In genomic region chr11:84105148-84105547, GRCh38 we compare ENCODE assay signal across 33 cellular contexts.
"Had no signal": no experiment of that assay in that cellular context is flagged by ENCODE, and none has a peak within 500 bp of the region (broad histone marks: within the 10 kb centered on the region; RNA-seq: fewer than 3 reads in every experiment).

No MANE protein-coding gene starts in this region.

- H3K4me3 Mint-ChIP-seq: activated B cell treated with CpG ODN at 0.5 μM for 24 hours; activated CD4-positive, alpha-beta memory T cell treated with anti-CD3 and anti-CD28 coated beads for 36 hours; activated naive CD4-positive, alpha-beta T cell treated with anti-CD3 and anti-CD28 coated beads for 36 hours; activated T-cell treated with anti-CD3 and anti-CD28 coated beads, Interleukin-2, amount 50 U/mL, for 4 hours; activated T-helper 1 cell treated with anti-CD3 and anti-CD28 coated beads, Interleukin-12 subunit alpha, Interleukin-12 subunit beta, Interleukin-2, Interleukin-4 antibody, amounts not matched to agents 30 ng/mL and 10 ng/mL and 1 ng/mL, durations not matched to agents 14 hours and 24 hours and 36 hours; T-cell; T-helper 17 cell had no signal

- H3K9me3 Mint-ChIP-seq: activated B cell treated with CpG ODN at 0.5 μM for 24 hours; activated T-cell treated with anti-CD3 and anti-CD28 coated beads, Interleukin-2, amount 50 U/mL, for 4 hours; activated T-helper 1 cell treated with anti-CD3 and anti-CD28 coated beads, Interleukin-12 subunit alpha, Interleukin-12 subunit beta, Interleukin-2, Interleukin-4 antibody, amounts not matched to agents 30 ng/mL and 10 ng/mL and 1 ng/mL, durations not matched to agents 14 hours and 24 hours and 36 hours had no signal

- ATAC-seq: activated naive CD4-positive, alpha-beta T cell treated with anti-CD3 and anti-CD28 coated beads, Interleukin-2, amount 50 U/mL, for 72 hours; activated T-cell treated with anti-CD3 and anti-CD28 coated beads, Interleukin-2, amount 50 U/mL, for 4 hours; body of pancreas; PC-3; Right ventricle myocardium inferior; SK-N-SH treated with all-trans-retinoic acid at 6 μM for 48 hours; T-cell; T-helper 17 cell had no signal

- H3K27ac Mint-ChIP-seq: activated B cell treated with CpG ODN at 0.5 μM for 24 hours; activated CD4-positive, alpha-beta memory T cell treated with anti-CD3 and anti-CD28 coated beads for 36 hours; activated naive CD4-positive, alpha-beta T cell treated with anti-CD3 and anti-CD28 coated beads for 36 hours; activated naive CD4-positive, alpha-beta T cell treated with anti-CD3 and anti-CD28 coated beads, Interleukin-2, amount 50 U/mL, for 72 hours; activated T-helper 1 cell treated with anti-CD3 and anti-CD28 coated beads, Interleukin-12 subunit alpha, Interleukin-12 subunit beta, Interleukin-2, Interleukin-4 antibody, amounts not matched to agents 30 ng/mL and 10 ng/mL and 1 ng/mL, durations not matched to agents 14 hours and 24 hours and 36 hours; T-cell; T-helper 17 cell had no signal

- H3K4me1 Mint-ChIP-seq: activated B cell treated with CpG ODN at 0.5 μM for 24 hours, T-cell, T-helper 17 cell had no signal

- H3K27me3 Mint-ChIP-seq: activated B cell treated with CpG ODN at 0.5 μM for 24 hours; activated CD4-positive, alpha-beta memory T cell treated with anti-CD3 and anti-CD28 coated beads for 36 hours; T-cell; T-helper 17 cell had no signal

- DNase-seq: activated B cell treated with CpG ODN at 0.5 μM for 24 hours; activated CD4-positive, alpha-beta memory T cell treated with anti-CD3 and anti-CD28 coated beads for 36 hours; activated CD4-positive, alpha-beta T cell treated with anti-CD3 and anti-CD28 coated beads for 4 hours; activated CD4-positive, alpha-beta T cell treated with anti-CD3 and anti-CD28 coated beads, Interleukin-2, amount 50 U/mL, for 1 hour; activated CD4-positive, CD25-positive, alpha-beta regulatory T cell treated with anti-CD3 and anti-CD28 coated beads, Interleukin-2, amount 50 U/mL, for 72 hours; activated CD8-positive, alpha-beta memory T cell treated with anti-CD3 and anti-CD28 coated beads, Interleukin-2, amount 50 U/mL, for 4 hours; activated gamma-delta T cell treated with Interleukin-2 at 50 U/mL for 16 hours; activated naive CD4-positive, alpha-beta T cell treated with anti-CD3 and anti-CD28 coated beads for 36 hours; activated T-cell treated with anti-CD3 and anti-CD28 coated beads for 4 hours; activated T-cell treated with anti-CD3 and anti-CD28 coated beads, Interleukin-2, amount 50 U/mL, for 4 hours; adrenal gland; body of pancreas; Kasumi-1; KG1; MG63; NCI-H1048; NCI-H1105 treated with DMSO at 0.1 percent for 48 hours; NCI-H1436; NCI-H1694 treated with DMSO at 0.1 percent for 48 hours; NCI-H2029; NCI-H345; NCI-H510A; NCI-H526; NCI-H748 treated with DMSO at 0.1 percent for 48 hours; PC-3; Peyer's patch; SIG-M5; T-cell; T-helper 17 cell had no signal

- H3K36me3 Mint-ChIP-seq: activated CD4-positive, alpha-beta memory T cell treated with anti-CD3 and anti-CD28 coated beads for 36 hours; activated naive CD4-positive, alpha-beta T cell treated with anti-CD3 and anti-CD28 coated beads, Interleukin-2, amount 50 U/mL, for 72 hours; T-cell had no signal
